ENCODE assay signal across 1 cellular context in genomic region chr5:176531902-176532493, GRCh38.
TF ChIP-seq lines count a peak whose summit lies in the region.

No MANE protein-coding gene starts in this region.

TF ChIP-seq in IMR-90, 13 proteins besides CTCF, POLR2A, EP300 and RAD21 (continued from another document):
- TF ChIP-seq, protein P1, sequence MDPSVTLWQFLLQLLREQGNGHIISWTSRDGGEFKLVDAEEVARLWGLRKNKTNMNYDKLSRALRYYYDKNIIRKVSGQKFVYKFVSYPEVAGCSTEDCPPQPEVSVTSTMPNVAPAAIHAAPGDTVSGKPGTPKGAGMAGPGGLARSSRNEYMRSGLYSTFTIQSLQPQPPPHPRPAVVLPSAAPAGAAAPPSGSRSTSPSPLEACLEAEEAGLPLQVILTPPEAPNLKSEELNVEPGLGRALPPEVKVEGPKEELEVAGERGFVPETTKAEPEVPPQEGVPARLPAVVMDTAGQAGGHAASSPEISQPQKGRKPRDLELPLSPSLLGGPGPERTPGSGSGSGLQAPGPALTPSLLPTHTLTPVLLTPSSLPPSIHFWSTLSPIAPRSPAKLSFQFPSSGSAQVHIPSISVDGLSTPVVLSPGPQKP (IDR thresholded peaks at IDR 0.05; ENCODE audit: borderline replicate concordance, low read depth, low read length): no peak
- TF ChIP-seq NFE2L2 (IDR thresholded peaks at IDR 0.05; ENCODE audit: low read depth, low read length): no peak
- TF ChIP-seq RCOR1 (IDR thresholded peaks at IDR 0.05; ENCODE audit: insufficient replicate concordance, low read length): no peak
- TF ChIP-seq MAFK (IDR thresholded peaks at IDR 0.05; ENCODE audit: low read depth, low read length): no peak
- TF ChIP-seq BHLHE40 (IDR thresholded peaks at IDR 0.05; ENCODE audit: low read depth, low read length): no peak
- no peak for TF ChIP-seq MAZ (IDR thresholded peaks at IDR 0.05; ENCODE audit: borderline replicate concordance, low read depth, low read length)
- TF ChIP-seq CEBPB (IDR thresholded peaks at IDR 0.05; ENCODE audit: low read depth, low read length): no peak
